In genomic region chr14:98136019-98136418, GRCh38 we compare ENCODE assay signal across 16 cellular contexts.
DNase-seq lines count a peak whose midpoint lies in the region; ATAC-seq lines count a peak whose summit lies in the region.
"Had no signal": no experiment of that assay in that cellular context is flagged by ENCODE, and none has a peak within 500 bp of the region (broad histone marks: within the 10 kb centered on the region; RNA-seq: fewer than 3 reads in every experiment).

No MANE protein-coding gene starts in this region.

- H3K36me3 ChIP-seq in aorta (ENCODE audit: control insufficient read depth in 1 of 2, insufficient read depth in 2 of 2, low read length in 1 of 2), result no peaks in the 10 kb centered on the region
- H3K36me3 ChIP-seq: breast epithelium, tibial artery had no signal

- ATAC-seq in activated naive CD8-positive, alpha-beta T cell treated with anti-CD3 and anti-CD28 coated beads, Interleukin-2, amount 50 U/mL, for 24 hours, result peak; percentile 21
- no peak for ATAC-seq in aorta (ENCODE audit: low FRiP score)

- H3K27ac Mint-ChIP-seq in activated naive CD4-positive, alpha-beta T cell treated with anti-CD3 and anti-CD28 coated beads, Interleukin-2, amount 50 U/mL, for 24 hours, result peak overlapping the region; percentile 100
- peak overlapping the region; percentile 93 for H3K27ac Mint-ChIP-seq in activated naive CD8-positive, alpha-beta T cell treated with anti-CD3 and anti-CD28 coated beads, Interleukin-2, amount 50 U/mL, for 24 hours
- peak overlapping the region; percentile 94 for H3K27ac Mint-ChIP-seq in stimulated activated naive CD8-positive, alpha-beta T cell treated with anti-CD3 and anti-CD28 coated beads, Interleukin-15, Interleukin-2, amounts not matched to agents 100 ng/mL and 50 ng/mL, for 24 hours

- H3K9me3 ChIP-seq in aorta (ENCODE audit: control insufficient read depth, low read length), result no peaks in the 10 kb centered on the region
- H3K9me3 ChIP-seq: breast epithelium, tibial artery had no signal

- peaks cover 0 to 4% of the 10 kb centered on the region in 2 donors for H3K27me3 ChIP-seq in aorta (ENCODE audit: control insufficient read depth in 1 of 2, insufficient read depth in 2 of 2, low read length in 1 of 2)

- H3K36me3 Mint-ChIP-seq in activated naive CD4-positive, alpha-beta T cell treated with anti-CD3 and anti-CD28 coated beads, Interleukin-2, amount 50 U/mL, for 24 hours, result no peaks in the 10 kb centered on the region
- no peaks in the 10 kb centered on the region for H3K36me3 Mint-ChIP-seq in activated naive CD8-positive, alpha-beta T cell treated with anti-CD3 and anti-CD28 coated beads, Interleukin-2, amount 50 U/mL, for 24 hours (ENCODE audit: low read depth)
- no peaks in the 10 kb centered on the region for H3K36me3 Mint-ChIP-seq in stimulated activated naive CD8-positive, alpha-beta T cell treated with anti-CD3 and anti-CD28 coated beads, Interleukin-15, Interleukin-2, amounts not matched to agents 100 ng/mL and 50 ng/mL, for 24 hours (ENCODE audit: low read depth)
- H3K36me3 Mint-ChIP-seq: immature natural killer cell had no signal

- intact Hi-C loops in aorta (cut with DNase I), result no loop called here

- H3K27ac ChIP-seq in aorta (ENCODE audit: low read depth in 1 of 2, low read length in 2 of 2), result no peak overlapping the region
- H3K27ac ChIP-seq: breast epithelium, tibial artery had no signal

- peaks cover 92% of the 10 kb centered on the region for H3K4me1 Mint-ChIP-seq in activated naive CD4-positive, alpha-beta T cell treated with anti-CD3 and anti-CD28 coated beads, Interleukin-2, amount 50 U/mL, for 24 hours
- peaks cover 72% of the 10 kb centered on the region for H3K4me1 Mint-ChIP-seq in activated naive CD8-positive, alpha-beta T cell treated with anti-CD3 and anti-CD28 coated beads, Interleukin-2, amount 50 U/mL, for 24 hours
- H3K4me1 Mint-ChIP-seq in stimulated activated naive CD8-positive, alpha-beta T cell treated with anti-CD3 and anti-CD28 coated beads, Interleukin-15, Interleukin-2, amounts not matched to agents 100 ng/mL and 50 ng/mL, for 24 hours (ENCODE audit: low read depth), result peaks cover 79% of the 10 kb centered on the region

- WGBS in aorta, 2 donors, result 70 to 85% methylated on average over 8 of the region's 8 CpGs

- H3K4me1 ChIP-seq in aorta (ENCODE audit: control insufficient read depth in 1 of 2, insufficient read depth in 2 of 2, low read length in 2 of 2), result no peaks in the 10 kb centered on the region
- H3K4me1 ChIP-seq: breast epithelium, tibial artery had no signal

- H3K4me3 ChIP-seq in aorta (ENCODE audit: low read length in 2 of 2), result no peak overlapping the region
- H3K4me3 ChIP-seq: breast epithelium, tibial artery had no signal

- no peak for DNase-seq in activated naive CD4-positive, alpha-beta T cell (lab: John Stamatoyannopoulos, UW)
- DNase-seq in activated CD4-positive, CD25-positive, alpha-beta regulatory T cell treated with anti-CD3 and anti-CD28 coated beads, Interleukin-2, amount 50 U/mL, for 72 hours, result peak; percentile 34
- DNase-seq in activated naive CD8-positive, alpha-beta T cell treated with anti-CD3 and anti-CD28 coated beads, Interleukin-2, amount 50 U/mL, for 24 hours, result no peak
- DNase-seq in OCI-M1 (lab: John Stamatoyannopoulos, UW) (no peak), UCSD-AML1 (lab: John Stamatoyannopoulos, UW; ENCODE audit: unreplicated experiment) (no peak), aorta (no peak)
- DNase-seq: DMS79; NCI-H2081; NK-92 treated with Interleukin-12 subunit alpha and Interleukin-12 subunit beta, amount 100 ng/mL, for 24 hours; SIG-M5; small intestine; tibial artery had no signal

- H3K4me3 Mint-ChIP-seq in activated naive CD4-positive, alpha-beta T cell treated with anti-CD3 and anti-CD28 coated beads, Interleukin-2, amount 50 U/mL, for 24 hours, result peak overlapping the region; percentile 91
- peak overlapping the region; percentile 80 for H3K4me3 Mint-ChIP-seq in activated naive CD8-positive, alpha-beta T cell treated with anti-CD3 and anti-CD28 coated beads, Interleukin-2, amount 50 U/mL, for 24 hours
- H3K4me3 Mint-ChIP-seq in stimulated activated naive CD8-positive, alpha-beta T cell treated with anti-CD3 and anti-CD28 coated beads, Interleukin-15, Interleukin-2, amounts not matched to agents 100 ng/mL and 50 ng/mL, for 24 hours, result peak overlapping the region; percentile 72

- no peaks in the 10 kb centered on the region for H3K9me3 Mint-ChIP-seq in activated naive CD4-positive, alpha-beta T cell treated with anti-CD3 and anti-CD28 coated beads, Interleukin-2, amount 50 U/mL, for 24 hours
- H3K9me3 Mint-ChIP-seq in activated naive CD8-positive, alpha-beta T cell treated with anti-CD3 and anti-CD28 coated beads, Interleukin-2, amount 50 U/mL, for 24 hours, result no peaks in the 10 kb centered on the region
- no peaks in the 10 kb centered on the region for H3K9me3 Mint-ChIP-seq in stimulated activated naive CD8-positive, alpha-beta T cell treated with anti-CD3 and anti-CD28 coated beads, Interleukin-15, Interleukin-2, amounts not matched to agents 100 ng/mL and 50 ng/mL, for 24 hours
- H3K9me3 Mint-ChIP-seq: immature natural killer cell had no signal

- H3K27me3 Mint-ChIP-seq in activated naive CD4-positive, alpha-beta T cell treated with anti-CD3 and anti-CD28 coated beads, Interleukin-2, amount 50 U/mL, for 24 hours, result no peaks in the 10 kb centered on the region
- H3K27me3 Mint-ChIP-seq in activated naive CD8-positive, alpha-beta T cell treated with anti-CD3 and anti-CD28 coated beads, Interleukin-2, amount 50 U/mL, for 24 hours, result no peaks in the 10 kb centered on the region
- H3K27me3 Mint-ChIP-seq in stimulated activated naive CD8-positive, alpha-beta T cell treated with anti-CD3 and anti-CD28 coated beads, Interleukin-15, Interleukin-2, amounts not matched to agents 100 ng/mL and 50 ng/mL, for 24 hours, result no peaks in the 10 kb centered on the region
